Comparison of ENCODE assay signal across 9 cellular contexts in genomic region chr6:6654599-6655575, GRCh38.
DNase-seq lines count a peak whose midpoint lies in the region; ATAC-seq, FAIRE-seq and TF ChIP-seq lines count a peak whose summit lies in the region.
"Had no signal": no experiment of that assay in that cellular context is flagged by ENCODE, and none has a peak within 500 bp of the region (broad histone marks: within the 10 kb centered on the region; RNA-seq: fewer than 3 reads in every experiment).

No MANE protein-coding gene starts in this region.

- FAIRE-seq in kidney (lab: Jason Lieb, UNC) (no peak), RCC 7860 (lab: Jason Lieb, UNC) (no peak)

- no peaks in the 10 kb centered on the region for H3K9me3 ChIP-seq in kidney (ENCODE audit: control insufficient read depth in 1 of 2, low read length in 2 of 2)

- no peaks in the 10 kb centered on the region for H3K36me3 ChIP-seq in kidney (ENCODE audit: control insufficient read depth in 1 of 2, insufficient read depth in 2 of 2, low read length in 2 of 2)

- peaks cover 5% of the 10 kb centered on the region in 2 donors for H3K4me1 ChIP-seq in kidney (ENCODE audit: control insufficient read depth in 1 of 2, insufficient read depth in 1 of 2, low read depth in 1 of 2, low read length in 2 of 2)

- DNase-seq in DMS 273 (lab: John Stamatoyannopoulos, UW; ENCODE audit: unreplicated experiment) (peak; percentile 35), DMS 273 treated with DMSO at 0.1 percent for 48 hours (lab: John Stamatoyannopoulos, UW) (no peak), kidney (no peak), RCC 7860 (ENCODE audit: low spot score) (no peak), amniotic stem cell (lab: John Stamatoyannopoulos, UW) (no peak)
- peak; percentile 56 to 62 for DNase-seq in activated T-cell treated with anti-CD3 and anti-CD28 coated beads, Interleukin-2, amount 50 U/mL, for 48 hours
- DNase-seq in stimulated activated naive CD8-positive, alpha-beta T cell treated with anti-CD3 and anti-CD28 coated beads, Interleukin-15, Interleukin-2, amounts not matched to agents 100 U/mL and 50 U/mL, for 24 hours: peak; percentile 43

- no peak overlapping the region for H3K4me3 ChIP-seq in kidney (ENCODE audit: low read length in 2 of 2)

- intact Hi-C loops in kidney (cut with DNase I): no loop called here

- no peak overlapping the region for H3K9ac ChIP-seq in kidney (ENCODE audit: low read length in 2 of 2)

- peak; percentile 61 for ATAC-seq in stimulated activated naive CD8-positive, alpha-beta T cell treated with anti-CD3 and anti-CD28 coated beads, Interleukin-15, Interleukin-2, amounts not matched to agents 100 U/mL and 50 U/mL, for 24 hours
- no peak for ATAC-seq in GM18870 (IDR thresholded peaks at IDR 0.05; ENCODE audit: unreplicated experiment)

- no peak for TF ChIP-seq CTCF in kidney (IDR thresholded peaks at IDR 0.05; ENCODE audit: borderline replicate concordance, extremely low read depth, insufficient read depth)

- H3K27ac ChIP-seq in kidney (ENCODE audit: low read depth in 2 of 2, low read length in 2 of 2): peak overlapping the region; percentile 49 to 67
- H3K27ac ChIP-seq: 22Rv1 had no signal

Comparison
In these comparisons a context has a peak if more than half of its experiments do, and no peak if none do; other contexts are left out.
1. DNase-seq: peak in DMS 273 (single experiment), activated T-cell treated with anti-CD3 and anti-CD28 coated beads, Interleukin-2, amount 50 U/mL, for 48 hours (2 of 2) and stimulated activated naive CD8-positive, alpha-beta T cell treated with anti-CD3 and anti-CD28 coated beads, Interleukin-15, Interleukin-2, amounts not matched to agents 100 U/mL and 50 U/mL, for 24 hours (single experiment); none in DMS 273 treated with DMSO at 0.1 percent for 48 hours (single experiment), kidney (single experiment), RCC 7860 (single experiment) and amniotic stem cell (single experiment).